1 cellular context compared by ENCODE assay signal in genomic region chr17:63275968-63276349, GRCh38.
TF ChIP-seq lines count a peak whose summit lies in the region.

No MANE protein-coding gene starts in this region.

TF ChIP-seq in SK-N-SH treated with all-trans-retinoic acid at 6 μM for 48 hours, 23 proteins besides CTCF, POLR2A, EP300 and RAD21 (continued from another document):
- TF ChIP-seq CSDC2 (CRISPR knock-in tag; IDR thresholded peaks at IDR 0.05), result no peak
